ENCODE assay signal across 18 cellular contexts in the genomic region with DNA sequence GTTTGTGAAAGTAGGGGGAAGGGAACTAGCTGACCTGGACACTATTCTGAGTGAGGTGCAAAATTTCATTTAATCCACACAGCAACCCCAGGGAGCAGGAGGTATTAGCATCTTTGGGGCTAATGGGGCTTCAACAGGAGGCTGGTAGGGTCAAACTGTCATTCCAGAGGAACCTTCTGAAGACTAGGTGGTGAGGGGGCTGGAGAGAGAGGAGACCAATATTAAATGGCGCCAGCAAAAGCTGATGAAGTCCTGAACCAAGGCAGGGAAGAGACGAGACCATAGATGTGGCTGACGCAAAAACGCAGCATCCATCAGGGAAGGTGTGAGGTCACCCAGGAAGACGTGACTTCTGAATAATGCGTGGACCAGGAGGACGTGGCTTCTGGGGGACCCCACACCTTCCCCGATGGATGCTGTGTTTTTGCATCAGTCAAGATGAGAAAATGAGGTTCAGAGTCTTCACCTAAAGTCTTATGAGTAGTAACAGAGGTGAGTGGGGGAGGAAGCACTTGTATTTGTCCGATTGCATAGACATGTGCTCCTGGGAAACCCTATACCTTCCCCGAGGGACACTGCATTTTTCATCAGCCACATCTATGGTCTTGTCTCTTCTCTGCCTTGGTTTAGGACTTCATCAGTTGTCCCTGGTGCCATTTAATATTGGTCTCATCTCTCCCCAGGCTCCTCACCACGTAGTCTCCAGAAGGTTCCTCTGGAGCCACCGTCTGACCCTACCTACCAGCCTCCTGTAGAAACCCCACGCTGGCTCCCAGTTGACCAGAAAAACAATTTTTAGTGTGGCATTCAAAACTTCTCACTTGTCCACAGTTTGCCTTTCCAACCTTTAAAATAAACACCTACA.
DNase-seq lines count a peak whose midpoint lies in the region; ATAC-seq and TF ChIP-seq lines count a peak whose summit lies in the region.
"Had no signal": no experiment of that assay in that cellular context is flagged by ENCODE, and none has a peak within 500 bp of the region (broad histone marks: within the 10 kb centered on the region; RNA-seq: fewer than 3 reads in every experiment).

No MANE protein-coding gene starts in this region.

- H3K27me3 ChIP-seq in heart left ventricle = peaks cover 0 to 21% (median 0%) of the 10 kb centered on the region in 9 donors
- H3K27me3 ChIP-seq: BLaER1 had no signal

- TF ChIP-seq CTCF in osteocyte (IDR thresholded peaks at IDR 0.05) = no peak
- no peak for TF ChIP-seq CTCF in GM10266 (IDR thresholded peaks at IDR 0.05; ENCODE audit: control insufficient read depth, insufficient read depth, low read depth, missing control alignments)
- no peak for TF ChIP-seq CTCF in progenitor cell of endocrine pancreas (IDR thresholded peaks at IDR 0.05; ENCODE audit: unreplicated experiment)
- TF ChIP-seq CTCF in heart left ventricle (IDR thresholded peaks at IDR 0.05) = no peak

- no peak overlapping the region for H3K4me3 ChIP-seq in heart left ventricle
- H3K4me3 ChIP-seq: A549, BLaER1, GM12878 had no signal

- intact Hi-C loops in activated CD4-positive, alpha-beta T cell treated with anti-CD3 and anti-CD28 coated beads, Interleukin-2, amount 10 ng/mL, durations not matched to agents 24 days and 14 days (cut with micrococcal nuclease) = no loop called here
- intact Hi-C loops in activated CD4-positive, alpha-beta T cell treated with anti-CD3 and anti-CD28 coated beads for 36 hours (cut with DNase I, micrococcal nuclease) = no loop called here
- intact Hi-C loops in heart left ventricle (cut with DNase I) = no loop called here

- no peak for TF ChIP-seq POLR2A in heart left ventricle (IDR thresholded peaks at IDR 0.05)

- H3K27ac ChIP-seq in heart left ventricle = no peak overlapping the region
- H3K27ac ChIP-seq: 22Rv1, A549, BLaER1 had no signal

- no peaks in the 10 kb centered on the region for H3K4me1 Mint-ChIP-seq in activated CD4-positive, alpha-beta T cell treated with anti-CD3 and anti-CD28 coated beads, Interleukin-2, amount 10 ng/mL, durations not matched to agents 24 days and 14 days
- no peaks in the 10 kb centered on the region for H3K4me1 Mint-ChIP-seq in activated CD4-positive, alpha-beta T cell treated with anti-CD3 and anti-CD28 coated beads for 36 hours
- H3K4me1 Mint-ChIP-seq in osteocyte (ENCODE audit: unreplicated experiment) (no peaks in the 10 kb centered on the region), progenitor cell of endocrine pancreas (ENCODE audit: low read depth) (peaks cover under 1% of the 10 kb centered on the region)
- H3K4me1 Mint-ChIP-seq: CD14-positive monocyte; CD4-positive, alpha-beta memory T cell had no signal

- H3K4me1 ChIP-seq in heart left ventricle = no peaks in the 10 kb centered on the region
- H3K4me1 ChIP-seq: A549, BLaER1 had no signal

- POLR2A ChIA-PET in activated CD4-positive, alpha-beta T cell treated with anti-CD3 and anti-CD28 coated beads for 36 hours (lab: Charles Lee) = no interaction called here

- CTCF ChIA-PET in activated CD4-positive, alpha-beta T cell treated with anti-CD3 and anti-CD28 coated beads for 36 hours (lab: Charles Lee) = no interaction called here

- H3K9me3 Mint-ChIP-seq in activated CD4-positive, alpha-beta T cell treated with anti-CD3 and anti-CD28 coated beads, Interleukin-2, amount 10 ng/mL, durations not matched to agents 24 days and 14 days = no peaks in the 10 kb centered on the region
- H3K9me3 Mint-ChIP-seq in activated CD4-positive, alpha-beta T cell treated with anti-CD3 and anti-CD28 coated beads for 36 hours (ENCODE audit: low read depth) = no peaks in the 10 kb centered on the region
- H3K9me3 Mint-ChIP-seq in osteocyte (ENCODE audit: unreplicated experiment) = peaks cover 22% of the 10 kb centered on the region
- H3K9me3 Mint-ChIP-seq in progenitor cell of endocrine pancreas (ENCODE audit: low read depth) = no peaks in the 10 kb centered on the region
- H3K9me3 Mint-ChIP-seq: H9 had no signal

- H3K9me3 ChIP-seq in heart left ventricle = no peaks in the 10 kb centered on the region
- H3K9me3 ChIP-seq: A549, BLaER1 had no signal

- DNase-seq in activated CD4-positive, alpha-beta T cell treated with anti-CD3 and anti-CD28 coated beads, Interleukin-2, amount 10 ng/mL, durations not matched to agents 24 days and 14 days = peak; percentile 37
- no peak for DNase-seq in activated CD4-positive, alpha-beta T cell treated with anti-CD3 and anti-CD28 coated beads for 36 hours
- DNase-seq in islet precursor cell (peak; percentile 23), osteocyte (ENCODE audit: extremely low spot score, unreplicated experiment) (peak; percentile 44), GM10266 (ENCODE audit: extremely low spot score) (no peak), progenitor cell of endocrine pancreas (ENCODE audit: low spot score, unreplicated experiment) (no peak), heart left ventricle (no peak)
- DNase-seq: AML-193; Calu3; CD4-positive, alpha-beta memory T cell; DMS79 treated with DMSO at 0.1 percent for 48 hours; GF-D8; H9 had no signal

- H3K36me3 Mint-ChIP-seq in activated CD4-positive, alpha-beta T cell treated with anti-CD3 and anti-CD28 coated beads, Interleukin-2, amount 10 ng/mL, durations not matched to agents 24 days and 14 days (ENCODE audit: low read depth) = no peaks in the 10 kb centered on the region
- H3K36me3 Mint-ChIP-seq in activated CD4-positive, alpha-beta T cell treated with anti-CD3 and anti-CD28 coated beads for 36 hours (ENCODE audit: low read depth) = no peaks in the 10 kb centered on the region
- no peaks in the 10 kb centered on the region for H3K36me3 Mint-ChIP-seq in osteocyte (ENCODE audit: unreplicated experiment)
- H3K36me3 Mint-ChIP-seq in progenitor cell of endocrine pancreas (ENCODE audit: insufficient read depth) = no peaks in the 10 kb centered on the region
- H3K36me3 Mint-ChIP-seq: CD14-positive monocyte; CD4-positive, alpha-beta memory T cell had no signal

- no peaks in the 10 kb centered on the region for H3K36me3 ChIP-seq in heart left ventricle
- H3K36me3 ChIP-seq: BLaER1 had no signal

- H3K4me3 Mint-ChIP-seq in activated CD4-positive, alpha-beta T cell treated with anti-CD3 and anti-CD28 coated beads, Interleukin-2, amount 10 ng/mL, durations not matched to agents 24 days and 14 days = no peak overlapping the region
- no peak overlapping the region for H3K4me3 Mint-ChIP-seq in activated CD4-positive, alpha-beta T cell treated with anti-CD3 and anti-CD28 coated beads for 36 hours
- H3K4me3 Mint-ChIP-seq in osteocyte (ENCODE audit: unreplicated experiment) = no peak overlapping the region
- H3K4me3 Mint-ChIP-seq in progenitor cell of endocrine pancreas (ENCODE audit: low read depth) = no peak overlapping the region
- H3K4me3 Mint-ChIP-seq: CD14-positive monocyte; CD4-positive, alpha-beta memory T cell; H9 had no signal

- WGBS in heart left ventricle, 4 donors = 84 to 92% (median 86%) methylated on average over 13 of the region's 13 CpGs

- H3K27ac Mint-ChIP-seq in activated CD4-positive, alpha-beta T cell treated with anti-CD3 and anti-CD28 coated beads, Interleukin-2, amount 10 ng/mL, durations not matched to agents 24 days and 14 days = no peak overlapping the region
- H3K27ac Mint-ChIP-seq in activated CD4-positive, alpha-beta T cell treated with anti-CD3 and anti-CD28 coated beads for 36 hours = no peak overlapping the region
- H3K27ac Mint-ChIP-seq in osteocyte (ENCODE audit: unreplicated experiment) (no peak overlapping the region), progenitor cell of endocrine pancreas (no peak overlapping the region)
- H3K27ac Mint-ChIP-seq: CD14-positive monocyte; CD4-positive, alpha-beta memory T cell; H9 had no signal

- no peaks in the 10 kb centered on the region for H3K27me3 Mint-ChIP-seq in activated CD4-positive, alpha-beta T cell treated with anti-CD3 and anti-CD28 coated beads, Interleukin-2, amount 10 ng/mL, durations not matched to agents 24 days and 14 days
- H3K27me3 Mint-ChIP-seq in activated CD4-positive, alpha-beta T cell treated with anti-CD3 and anti-CD28 coated beads for 36 hours = peaks cover 2% of the 10 kb centered on the region
- no peaks in the 10 kb centered on the region for H3K27me3 Mint-ChIP-seq in osteocyte (ENCODE audit: unreplicated experiment)
- H3K27me3 Mint-ChIP-seq in progenitor cell of endocrine pancreas = peaks cover 3% of the 10 kb centered on the region
- H3K27me3 Mint-ChIP-seq: CD4-positive, alpha-beta memory T cell had no signal

- ATAC-seq in activated CD4-positive, alpha-beta T cell treated with anti-CD3 and anti-CD28 coated beads for 36 hours = no peak
- no peak for ATAC-seq in heart left ventricle
- ATAC-seq: A549, GM12878 had no signal

Comparison
In these comparisons a context has a peak if more than half of its experiments do, and no peak if none do; other contexts are left out.
1. DNase-seq: peak in activated CD4-positive, alpha-beta T cell treated with anti-CD3 and anti-CD28 coated beads, Interleukin-2, amount 10 ng/mL, durations not matched to agents 24 days and 14 days (single experiment), islet precursor cell (single experiment) and osteocyte (single experiment); none in activated CD4-positive, alpha-beta T cell treated with anti-CD3 and anti-CD28 coated beads for 36 hours (single experiment), GM10266 (single experiment), progenitor cell of endocrine pancreas (single experiment) and heart left ventricle (0 of 5).